Comparison of ENCODE assay signal across 17 cellular contexts in genomic region chr17:30368896-30369720, GRCh38. TPM values are rescaled to one million over a fixed set of nuclear protein-coding genes. Genes with fewer than 3 reads are reported as not detected.
DNase-seq lines count a peak whose midpoint lies in the region; ATAC-seq, FAIRE-seq and TF ChIP-seq lines count a peak whose summit lies in the region.
"Had no signal": no experiment of that assay in that cellular context is flagged by ENCODE, and none has a peak within 500 bp of the region (broad histone marks: within the 10 kb centered on the region; RNA-seq: fewer than 3 reads in every experiment).

No MANE protein-coding gene starts in this region.

- H3K4me3 ChIP-seq in HL-60 (replicated peaks; ENCODE audit: insufficient read depth, low read length) (no peak overlapping the region), neuron (ENCODE audit: low read length) (peak overlapping the region; percentile 8), small intestine (ENCODE audit: low read depth in 1 of 2, low read length in 2 of 2) (no peak overlapping the region)
- H3K4me3 ChIP-seq in CD8-positive, alpha-beta memory T cell (ENCODE audit: low read length), result no peak overlapping the region
- H3K4me3 ChIP-seq: Peyer's patch, testis had no signal

- peak in 1 of 2 experiments; percentile 56 for DNase-seq in HL-60 (ENCODE audit: low read depth in 1 of 2, low spot score in 1 of 2)
- peak; percentile 44 for DNase-seq in NCI-H2029 (lab: John Stamatoyannopoulos, UW)
- DNase-seq in activated naive CD8-positive, alpha-beta T cell treated with anti-CD3 and anti-CD28 coated beads, Interleukin-2, amount 10 ng/mL, durations not matched to agents 7 days and 5 days, result no peak
- DNase-seq in small intestine, result no peak
- no peak for DNase-seq in CD8-positive, alpha-beta memory T cell
- no peak for DNase-seq in activated CD4-positive, alpha-beta T cell treated with anti-CD3 and anti-CD28 coated beads, Interleukin-2, amount 10 ng/mL, durations not matched to agents 7 days and 5 days
- DNase-seq: activated naive CD4-positive, alpha-beta T cell treated with anti-CD3 and anti-CD28 coated beads for 36 hours; erythroblast; NCI-H187 treated with DMSO at 0.1 percent for 48 hours; occipital lobe; Peyer's patch; testis had no signal

- CTCF ChIA-PET in CD8-positive, alpha-beta memory T cell (lab: Charles Lee), result interaction anchor here (1.0 kb wide), 1 partner anchor 11 kb away, joined by 3 read pairs; no protein-coding TSS in a partner anchor
- CTCF ChIA-PET in activated CD4-positive, alpha-beta T cell treated with anti-CD3 and anti-CD28 coated beads, Interleukin-2, amount 10 ng/mL, durations not matched to agents 7 days and 5 days (lab: Charles Lee), result interaction anchor here (0.6 to 0.9 kb wide), 2 partner anchors 27 to 244 kb away, joined by 3 read pairs; no protein-coding TSS in a partner anchor

- POLR2A ChIA-PET in activated naive CD8-positive, alpha-beta T cell treated with anti-CD3 and anti-CD28 coated beads, Interleukin-2, amount 10 ng/mL, durations not matched to agents 7 days and 5 days (lab: Charles Lee), result no interaction called here
- POLR2A ChIA-PET in CD8-positive, alpha-beta memory T cell (lab: Charles Lee), result no interaction called here
- POLR2A ChIA-PET in activated CD4-positive, alpha-beta T cell treated with anti-CD3 and anti-CD28 coated beads, Interleukin-2, amount 10 ng/mL, durations not matched to agents 7 days and 5 days (lab: Charles Lee), result no interaction called here

- TF ChIP-seq CTCF in HL-60 (IDR thresholded peaks at IDR 0.05; ENCODE audit: insufficient read depth, low read length), result no peak

- WGBS in small intestine, 3 donors, result 76 to 92% (median 83%) methylated on average over 13 of the region's 13 CpGs

- no peak overlapping the region for H3K4me3 Mint-ChIP-seq in activated naive CD8-positive, alpha-beta T cell treated with anti-CD3 and anti-CD28 coated beads, Interleukin-2, amount 10 ng/mL, durations not matched to agents 7 days and 5 days
- no peak overlapping the region for H3K4me3 Mint-ChIP-seq in CD8-positive, alpha-beta memory T cell
- H3K4me3 Mint-ChIP-seq in activated CD4-positive, alpha-beta T cell treated with anti-CD3 and anti-CD28 coated beads, Interleukin-2, amount 10 ng/mL, durations not matched to agents 7 days and 5 days, result no peak overlapping the region
- H3K4me3 Mint-ChIP-seq: activated naive CD4-positive, alpha-beta T cell treated with anti-CD3 and anti-CD28 coated beads for 36 hours had no signal

- H3K27me3 ChIP-seq in HL-60 (ENCODE audit: insufficient read depth, poor library complexity, severe bottlenecking), result no peaks in the 10 kb centered on the region
- peaks cover 5% of the 10 kb centered on the region for H3K27me3 ChIP-seq in neuron (ENCODE audit: insufficient read depth, low read length)
- no peaks in the 10 kb centered on the region for H3K27me3 ChIP-seq in small intestine (ENCODE audit: control insufficient read depth in 2 of 2, insufficient read depth in 2 of 2, low read length in 2 of 2)
- H3K27me3 ChIP-seq in CD8-positive, alpha-beta memory T cell (ENCODE audit: insufficient read depth, low read length, poor library complexity, severe bottlenecking), result no peaks in the 10 kb centered on the region
- H3K27me3 ChIP-seq: Peyer's patch, testis had no signal

- H3K27ac Mint-ChIP-seq in activated naive CD8-positive, alpha-beta T cell treated with anti-CD3 and anti-CD28 coated beads, Interleukin-2, amount 10 ng/mL, durations not matched to agents 7 days and 5 days, result no peak overlapping the region
- H3K27ac Mint-ChIP-seq in CD8-positive, alpha-beta memory T cell, result peak overlapping the region in 3 of 8 donors; percentile 5 to 72 (median 25)
- no peak overlapping the region for H3K27ac Mint-ChIP-seq in activated CD4-positive, alpha-beta T cell treated with anti-CD3 and anti-CD28 coated beads, Interleukin-2, amount 10 ng/mL, durations not matched to agents 7 days and 5 days
- H3K27ac Mint-ChIP-seq: activated naive CD4-positive, alpha-beta T cell treated with anti-CD3 and anti-CD28 coated beads for 36 hours had no signal

- ATAC-seq in activated naive CD8-positive, alpha-beta T cell treated with anti-CD3 and anti-CD28 coated beads, Interleukin-2, amount 10 ng/mL, durations not matched to agents 7 days and 5 days (ENCODE audit: low read depth), result peak; percentile 17

- H3K36me3 Mint-ChIP-seq in activated naive CD8-positive, alpha-beta T cell treated with anti-CD3 and anti-CD28 coated beads, Interleukin-2, amount 10 ng/mL, durations not matched to agents 7 days and 5 days, result no peaks in the 10 kb centered on the region
- H3K36me3 Mint-ChIP-seq in CD8-positive, alpha-beta memory T cell, result peaks cover 0 to 6% (median 1%) of the 10 kb centered on the region in 3 donors
- H3K36me3 Mint-ChIP-seq in activated CD4-positive, alpha-beta T cell treated with anti-CD3 and anti-CD28 coated beads, Interleukin-2, amount 10 ng/mL, durations not matched to agents 7 days and 5 days (ENCODE audit: low read depth), result no peaks in the 10 kb centered on the region

- H3K27ac ChIP-seq in HL-60 (replicated peaks), result peak overlapping the region; percentile 74
- H3K27ac ChIP-seq in small intestine (ENCODE audit: low read depth in 1 of 2, low read length in 1 of 2), result no peak overlapping the region
- no peak overlapping the region for H3K27ac ChIP-seq in CD8-positive, alpha-beta memory T cell (ENCODE audit: low read depth, low read length)
- H3K27ac ChIP-seq: Peyer's patch, testis had no signal

- H3K4me1 Mint-ChIP-seq in activated naive CD8-positive, alpha-beta T cell treated with anti-CD3 and anti-CD28 coated beads, Interleukin-2, amount 10 ng/mL, durations not matched to agents 7 days and 5 days, result peaks cover 19% of the 10 kb centered on the region
- peaks cover 13 to 34% (median 29%) of the 10 kb centered on the region in 3 donors for H3K4me1 Mint-ChIP-seq in CD8-positive, alpha-beta memory T cell
- H3K4me1 Mint-ChIP-seq in activated CD4-positive, alpha-beta T cell treated with anti-CD3 and anti-CD28 coated beads, Interleukin-2, amount 10 ng/mL, durations not matched to agents 7 days and 5 days, result peaks cover 19% of the 10 kb centered on the region

- H3K9me3 Mint-ChIP-seq in activated naive CD8-positive, alpha-beta T cell treated with anti-CD3 and anti-CD28 coated beads, Interleukin-2, amount 10 ng/mL, durations not matched to agents 7 days and 5 days, result no peaks in the 10 kb centered on the region
- peaks cover 1 to 9% (median 5%) of the 10 kb centered on the region in 5 donors for H3K9me3 Mint-ChIP-seq in CD8-positive, alpha-beta memory T cell
- H3K9me3 Mint-ChIP-seq in activated CD4-positive, alpha-beta T cell treated with anti-CD3 and anti-CD28 coated beads, Interleukin-2, amount 10 ng/mL, durations not matched to agents 7 days and 5 days, result no peaks in the 10 kb centered on the region

- H3K9me3 ChIP-seq in neuron (ENCODE audit: low read length) (no peaks in the 10 kb centered on the region), small intestine (ENCODE audit: control insufficient read depth, low read depth) (no peaks in the 10 kb centered on the region)
- no peaks in the 10 kb centered on the region for H3K9me3 ChIP-seq in CD8-positive, alpha-beta memory T cell (ENCODE audit: low read length)
- H3K9me3 ChIP-seq: Peyer's patch, testis had no signal

- no peaks in the 10 kb centered on the region for H3K36me3 ChIP-seq in neuron (ENCODE audit: insufficient read depth, low read length)
- H3K36me3 ChIP-seq in small intestine (ENCODE audit: control insufficient read depth in 2 of 2, insufficient read depth in 2 of 2, low read length in 2 of 2), result no peaks in the 10 kb centered on the region
- H3K36me3 ChIP-seq in CD8-positive, alpha-beta memory T cell (ENCODE audit: insufficient read depth, low read length), result no peaks in the 10 kb centered on the region
- H3K36me3 ChIP-seq: Peyer's patch had no signal

- peak overlapping the region; percentile 75 for H2AFZ ChIP-seq in neuron (ENCODE audit: low read depth, low read length)

- H3K4me1 ChIP-seq in neuron (ENCODE audit: insufficient read depth, low read length) (peaks cover 14% of the 10 kb centered on the region), small intestine (ENCODE audit: control insufficient read depth in 2 of 2, insufficient read depth in 1 of 2, low read depth in 1 of 2, low read length in 1 of 2) (peaks cover 0 to 3% of the 10 kb centered on the region in 2 donors)
- H3K4me1 ChIP-seq in CD8-positive, alpha-beta memory T cell (ENCODE audit: insufficient read depth, low read length), result peaks cover 10% of the 10 kb centered on the region
- H3K4me1 ChIP-seq: testis had no signal

- H3K27me3 Mint-ChIP-seq in activated naive CD8-positive, alpha-beta T cell treated with anti-CD3 and anti-CD28 coated beads, Interleukin-2, amount 10 ng/mL, durations not matched to agents 7 days and 5 days, result no peaks in the 10 kb centered on the region
- H3K27me3 Mint-ChIP-seq in CD8-positive, alpha-beta memory T cell, result peaks cover 0 to 2% of the 10 kb centered on the region in 2 donors
- H3K27me3 Mint-ChIP-seq in activated CD4-positive, alpha-beta T cell treated with anti-CD3 and anti-CD28 coated beads, Interleukin-2, amount 10 ng/mL, durations not matched to agents 7 days and 5 days, result no peaks in the 10 kb centered on the region

- FAIRE-seq in small intestine (lab: Jason Lieb, UNC), result no peak
- FAIRE-seq: HTR-8/SVneo had no signal

RNA-seq across cellular contexts. Expression of gene CPD, which starts 9.6 kb away (rescaled TPM):
- 10 to 100 TPM; 18.6 to 23.3 TPM for total RNA-seq in activated naive CD8-positive, alpha-beta T cell treated with anti-CD3 and anti-CD28 coated beads, Interleukin-2, amount 10 ng/mL, durations not matched to agents 7 days and 5 days
- 10 to 100 TPM in 2 of 3 donors, 1 to 10 TPM in 1; 6.2 to 16.7 (median 10.1) TPM for polyA plus RNA-seq in small intestine
- total RNA-seq in CD8-positive, alpha-beta memory T cell, result 10 to 100 TPM; 22.8 to 26.7 TPM
- polyA plus RNA-seq in CD8-positive, alpha-beta memory T cell, result 17.3 TPM
- 10 to 100 TPM; 19.9 to 20.6 TPM for total RNA-seq in activated CD4-positive, alpha-beta T cell treated with anti-CD3 and anti-CD28 coated beads, Interleukin-2, amount 10 ng/mL, durations not matched to agents 7 days and 5 days

RNA-seq across cellular contexts. Expression of gene TMIGD1, which starts 35.3 kb away (rescaled TPM):
- not detected for total RNA-seq in activated naive CD8-positive, alpha-beta T cell treated with anti-CD3 and anti-CD28 coated beads, Interleukin-2, amount 10 ng/mL, durations not matched to agents 7 days and 5 days
- 1 to 10 TPM in 1 of 3 donors, under 1 TPM in 2; 0.13 to 1.8 (median 0.54) TPM for polyA plus RNA-seq in small intestine
- total RNA-seq in CD8-positive, alpha-beta memory T cell, result not detected
- polyA plus RNA-seq in CD8-positive, alpha-beta memory T cell, result not detected
- not detected for total RNA-seq in activated CD4-positive, alpha-beta T cell treated with anti-CD3 and anti-CD28 coated beads, Interleukin-2, amount 10 ng/mL, durations not matched to agents 7 days and 5 days
- total RNA-seq: activated naive CD4-positive, alpha-beta T cell treated with anti-CD3 and anti-CD28 coated beads for 36 hours; chondrocyte; liver; occipital lobe; T-helper 2 cell treated with Interferon-gamma antibody and Interleukin-4, amounts not matched to agents 100 ng/mL and 5 ng/mL, for 36 hours; testis had no signal
- polyA plus RNA-seq: liver had no signal
